In the genomic region with DNA sequence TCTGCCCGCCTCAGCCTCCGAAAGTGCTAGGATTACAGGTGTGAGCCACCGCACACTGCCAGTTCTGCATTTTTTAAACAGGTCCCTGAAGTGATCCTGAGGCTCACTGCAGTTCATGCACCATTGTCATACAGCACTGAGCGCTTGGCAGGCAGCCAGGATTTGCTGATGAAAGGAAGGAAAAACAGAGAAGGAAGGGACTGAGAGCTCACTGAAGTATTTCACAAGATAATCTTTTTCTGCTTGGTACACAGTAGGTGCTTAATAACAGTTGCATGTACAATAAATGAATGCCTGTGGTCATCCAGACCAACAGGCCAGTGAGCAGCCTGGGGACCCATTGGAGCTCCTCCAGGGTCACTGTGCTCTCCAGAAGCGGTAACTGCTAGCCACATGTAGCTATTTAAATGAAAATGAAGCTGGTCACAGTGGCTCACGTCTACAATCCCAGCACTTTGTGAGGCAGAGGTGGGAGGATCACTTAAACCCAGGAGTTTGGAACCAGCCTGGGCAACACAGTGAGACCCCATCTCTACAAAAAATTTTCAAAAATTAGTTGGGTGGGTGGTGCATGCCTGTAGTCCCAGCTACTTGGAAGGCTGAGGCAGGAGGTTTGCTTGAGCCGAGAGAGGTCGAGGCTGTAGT, we compare ENCODE assay signal across 10 cellular contexts. TPM values are rescaled to one million over a fixed set of nuclear protein-coding genes. Genes with fewer than 3 reads are reported as not detected.
DNase-seq lines count a peak whose midpoint lies in the region; FAIRE-seq and TF ChIP-seq lines count a peak whose summit lies in the region.
"Had no signal": no experiment of that assay in that cellular context is flagged by ENCODE, and none has a peak within 500 bp of the region (broad histone marks: within the 10 kb centered on the region; RNA-seq: fewer than 3 reads in every experiment).

No MANE protein-coding gene starts in this region.

- peaks cover 38% of the 10 kb centered on the region for H3K4me1 Mint-ChIP-seq in HFFc6 (ENCODE audit: low read depth)

- H3K27ac ChIP-seq in SJCRH30, result no peak overlapping the region
- peak overlapping the region; percentile 56 for H3K27ac ChIP-seq in hepatocyte

- H3K4me1 ChIP-seq in SJCRH30, result peaks cover 6% of the 10 kb centered on the region; the same call in 1 of the 2 replicates
- peaks cover 24% of the 10 kb centered on the region for H3K4me1 ChIP-seq in hepatocyte (ENCODE audit: insufficient read depth)

- no peaks in the 10 kb centered on the region for H3K79me2 ChIP-seq in hepatocyte

- FAIRE-seq in H54 (lab: Jason Lieb, UNC), result no peak

- DNase-seq in Daoy (ENCODE audit: low read depth) (peak; percentile 46), NCI-H1092 (lab: John Stamatoyannopoulos, UW) (peak; percentile 26), SJCRH30 (peak; percentile 35 to 52), hepatocyte (ENCODE audit: low spot score) (no peak), HFFc6 (no peak), H54 (ENCODE audit: insufficient read length, low spot score) (no peak), mesenteric fat pad (ENCODE audit: low spot score) (no peak), NCI-H2081 treated with DMSO at 0.1 percent for 48 hours (lab: John Stamatoyannopoulos, UW) (no peak)
- DNase-seq: activated CD8-positive, alpha-beta memory T cell treated with anti-CD3 and anti-CD28 coated beads, Interleukin-2, amount 50 U/mL, for 48 hours had no signal

- H3K36me3 ChIP-seq in SJCRH30 (no peaks in the 10 kb centered on the region), hepatocyte (replicated peaks; ENCODE audit: insufficient read depth, low read depth) (no peaks in the 10 kb centered on the region)

- no peak for TF ChIP-seq POLR2A in H54 (IDR thresholded peaks at IDR 0.05; ENCODE audit: low read depth, low read length)

- H3K27me3 ChIP-seq in SJCRH30 (no peaks in the 10 kb centered on the region), hepatocyte (no peaks in the 10 kb centered on the region)

- no peaks in the 10 kb centered on the region for H3K36me3 Mint-ChIP-seq in HFFc6 (ENCODE audit: low read depth)

- H3K9me2 ChIP-seq in hepatocyte (replicated peaks; ENCODE audit: insufficient read depth), result no peaks in the 10 kb centered on the region

- 79% methylated on average over 8 of the region's 8 CpGs for whole genome bisulfite sequencing in hepatocyte (ENCODE audit: low lambda C conversion rate, missing lambda C conversion rate)

- peaks cover 5% of the 10 kb centered on the region; the same call in 1 of the 2 replicates for H3K27me3 Mint-ChIP-seq in HFFc6 (ENCODE audit: insufficient read depth)
- H3K27me3 Mint-ChIP-seq: central memory CD8-positive, alpha-beta T cell had no signal

- no peaks in the 10 kb centered on the region for H4K20me1 ChIP-seq in hepatocyte (ENCODE audit: insufficient read depth, poor library complexity, severe bottlenecking)

- H3K27ac Mint-ChIP-seq in HFFc6, result no peak overlapping the region

- H3K9me3 ChIP-seq in SJCRH30 (replicated peaks) (no peaks in the 10 kb centered on the region), hepatocyte (ENCODE audit: low read depth) (no peaks in the 10 kb centered on the region)

- H2AFZ ChIP-seq in hepatocyte, result no peak overlapping the region

- no peak overlapping the region for H3K4me3 Mint-ChIP-seq in HFFc6
- H3K4me3 Mint-ChIP-seq: central memory CD8-positive, alpha-beta T cell had no signal

- H3K4me2 ChIP-seq in hepatocyte, result no peak overlapping the region

- TF ChIP-seq CTCF in hepatocyte (IDR thresholded peaks at IDR 0.05; ENCODE audit: poor library complexity) (no peak), HFFc6 (IDR thresholded peaks at IDR 0.05) (no peak)

- no peaks in the 10 kb centered on the region for H3K9me3 Mint-ChIP-seq in HFFc6
- H3K9me3 Mint-ChIP-seq: central memory CD8-positive, alpha-beta T cell had no signal

- no peak overlapping the region for H3K4me3 ChIP-seq in SJCRH30
- H3K4me3 ChIP-seq in hepatocyte, result no peak overlapping the region

RNA-seq across cellular contexts. Expression of a gene that starts 33.1 kb away (rescaled TPM):
- total RNA-seq in Daoy (2014; rRNA removed; shearing (Covaris generic)), result 27.6 and 39.4 TPM in 2 replicates
- total RNA-seq in SJCRH30 (2014; rRNA removed; shearing (Covaris generic)), result 3.0 and 3.2 TPM in 2 replicates
- 66.2 and 71.1 TPM in 2 replicates for total RNA-seq in hepatocyte
- 61.5 and 65.4 TPM in 2 replicates for polyA plus RNA-seq in hepatocyte
- total RNA-seq in HFFc6 (2021; fragmentation: NEBNext Ultra II Directional; extraction: Animal tissue kit (Norgen Biotek cat#: 25700)), result 10 to 100 TPM; 29.6 to 35.8 (median 30.7) TPM
- total RNA-seq in mesenteric fat pad, result 56.2 TPM

Comparison
In these comparisons a context has a peak if more than half of its experiments do, and no peak if none do; other contexts are left out.
1. DNase-seq: peak in Daoy (single experiment), NCI-H1092 (single experiment) and SJCRH30 (2 of 2); none in hepatocyte (single experiment), HFFc6 (single experiment), H54 (single experiment), mesenteric fat pad (single experiment) and NCI-H2081 treated with DMSO at 0.1 percent for 48 hours (single experiment).